8 cellular contexts compared by ENCODE assay signal in genomic region chr10:3805791-3806381, GRCh38. TPM values are rescaled to one million over a fixed set of nuclear protein-coding genes. Genes with fewer than 3 reads are reported as not detected.
A peak's percentile ranks its signal among the peaks of the same experiment; 100 is the strongest.
DNase-seq lines count a peak whose midpoint lies in the region; ATAC-seq lines count a peak whose summit lies in the region.

No MANE protein-coding gene starts in this region.

- H3K9me3 Mint-ChIP-seq in activated CD8-positive, alpha-beta T cell treated with anti-CD3 and anti-CD28 coated beads, Interleukin-2, amount 10 ng/mL, durations not matched to agents 7 days and 5 days (ENCODE audit: insufficient read depth) = no peaks in the 10 kb centered on the region

- H3K27me3 ChIP-seq in esophagus (ENCODE audit: control insufficient read depth in 1 of 2, insufficient read depth in 2 of 2, low read length in 2 of 2) (no peaks in the 10 kb centered on the region), rectal smooth muscle tissue (ENCODE audit: control insufficient read depth, insufficient read depth, low read length) (no peaks in the 10 kb centered on the region)

- H3K4me1 Mint-ChIP-seq in activated CD8-positive, alpha-beta T cell treated with anti-CD3 and anti-CD28 coated beads, Interleukin-2, amount 10 ng/mL, durations not matched to agents 7 days and 5 days (ENCODE audit: low read depth) = peaks cover 56% of the 10 kb centered on the region

- peak overlapping the region; percentile 98 for H3K27ac Mint-ChIP-seq in activated CD8-positive, alpha-beta T cell treated with anti-CD3 and anti-CD28 coated beads, Interleukin-2, amount 10 ng/mL, durations not matched to agents 7 days and 5 days

- WGBS in esophagus, 2 donors = 54 to 64% methylated on average over 8 of the region's 8 CpGs

- H3K9ac ChIP-seq in rectal smooth muscle tissue (ENCODE audit: low read length) = no peak overlapping the region

- no peaks in the 10 kb centered on the region for H3K9me3 ChIP-seq in esophagus (ENCODE audit: control insufficient read depth in 2 of 2, insufficient read depth in 1 of 2, low read depth in 1 of 2, low read length in 1 of 2)

- H3K36me3 ChIP-seq in esophagus (ENCODE audit: control insufficient read depth in 2 of 2, insufficient read depth in 2 of 2, low read length in 1 of 2) (no peaks in the 10 kb centered on the region), rectal smooth muscle tissue (ENCODE audit: control insufficient read depth, insufficient read depth, low read length) (no peaks in the 10 kb centered on the region)

- POLR2A ChIA-PET in activated CD8-positive, alpha-beta T cell treated with anti-CD3 and anti-CD28 coated beads, Interleukin-2, amount 10 ng/mL, durations not matched to agents 7 days and 5 days (lab: Charles Lee) = interaction anchor here (0.7 to 13.1 kb wide), 10 partner anchors 14 to 166 kb away, joined by 3 to 658 read pairs (median 6); partner anchors contain the start of gene KLF6

- CTCF ChIA-PET in activated CD8-positive, alpha-beta T cell treated with anti-CD3 and anti-CD28 coated beads, Interleukin-2, amount 10 ng/mL, durations not matched to agents 7 days and 5 days (lab: Charles Lee) = interaction anchor here (0.6 to 3.5 kb wide), 4 partner anchors 22 to 155 kb away, joined by 3 to 19 read pairs (median 3); partner anchors contain the start of gene KLF6

- ATAC-seq in HG02588 (IDR thresholded peaks at IDR 0.05; ENCODE audit: unreplicated experiment) = peak; percentile 46
- peak; percentile 6 for ATAC-seq in activated CD8-positive, alpha-beta T cell treated with anti-CD3 and anti-CD28 coated beads, Interleukin-2, amount 10 ng/mL, durations not matched to agents 7 days and 5 days

- H3K4me3 ChIP-seq in esophagus (ENCODE audit: low read depth in 1 of 2, low read length in 2 of 2) = no peak overlapping the region
- H3K4me3 ChIP-seq in rectal smooth muscle tissue (ENCODE audit: low read length) = peak overlapping the region; percentile 18

- DNase-seq in GM04503 (ENCODE audit: low read depth) = peak; percentile 65
- peak; percentile 45 for DNase-seq in NCI-H345 treated with DMSO at 0.1 percent for 48 hours (lab: John Stamatoyannopoulos, UW; ENCODE audit: unreplicated experiment)
- peak; percentile 62 for DNase-seq in activated CD8-positive, alpha-beta T cell treated with anti-CD3 and anti-CD28 coated beads, Interleukin-2, amount 10 ng/mL, durations not matched to agents 7 days and 5 days
- no peak for DNase-seq in HuH-7.5 (ENCODE audit: low spot score)
- DNase-seq in DMS79 treated with DMSO at 0.1 percent for 48 hours (lab: John Stamatoyannopoulos, UW) = no peak

- no peaks in the 10 kb centered on the region for H3K36me3 Mint-ChIP-seq in activated CD8-positive, alpha-beta T cell treated with anti-CD3 and anti-CD28 coated beads, Interleukin-2, amount 10 ng/mL, durations not matched to agents 7 days and 5 days (ENCODE audit: low read depth)

- H3K4me3 Mint-ChIP-seq in activated CD8-positive, alpha-beta T cell treated with anti-CD3 and anti-CD28 coated beads, Interleukin-2, amount 10 ng/mL, durations not matched to agents 7 days and 5 days = peak overlapping the region; percentile 53

- no peaks in the 10 kb centered on the region for H3K27me3 Mint-ChIP-seq in activated CD8-positive, alpha-beta T cell treated with anti-CD3 and anti-CD28 coated beads, Interleukin-2, amount 10 ng/mL, durations not matched to agents 7 days and 5 days (ENCODE audit: low read depth)

- peaks cover 8 to 22% of the 10 kb centered on the region in 2 donors for H3K4me1 ChIP-seq in esophagus (ENCODE audit: control insufficient read depth in 2 of 2, insufficient read depth in 2 of 2, low read length in 1 of 2)
- H3K4me1 ChIP-seq in rectal smooth muscle tissue (ENCODE audit: control insufficient read depth, insufficient read depth, low read length) = peaks cover 7% of the 10 kb centered on the region

- peak overlapping the region; percentile 82 for H3K27ac ChIP-seq in esophagus (ENCODE audit: low read depth in 2 of 2, low read length in 1 of 2)
- H3K27ac ChIP-seq in rectal smooth muscle tissue (ENCODE audit: low read depth, low read length) = peak overlapping the region; percentile 73

RNA-seq across cellular contexts. Expression of gene KLF6, which starts 20.9 kb away (rescaled TPM):
- total RNA-seq in activated CD8-positive, alpha-beta T cell treated with anti-CD3 and anti-CD28 coated beads, Interleukin-2, amount 10 ng/mL, durations not matched to agents 7 days and 5 days = 100 to 1,000 TPM; 208 to 215 TPM
- 10 to 100 TPM; 41.6 to 44.7 TPM for polyA plus RNA-seq in esophagus

Comparison
In these comparisons a context has a peak if more than half of its experiments do, and no peak if none do; other contexts are left out.
1. DNase-seq: peak in GM04503 (single experiment), NCI-H345 treated with DMSO at 0.1 percent for 48 hours (single experiment) and activated CD8-positive, alpha-beta T cell treated with anti-CD3 and anti-CD28 coated beads, Interleukin-2, amount 10 ng/mL, durations not matched to agents 7 days and 5 days (single experiment); none in HuH-7.5 (single experiment) and DMS79 treated with DMSO at 0.1 percent for 48 hours (single experiment).